In the genomic region with DNA sequence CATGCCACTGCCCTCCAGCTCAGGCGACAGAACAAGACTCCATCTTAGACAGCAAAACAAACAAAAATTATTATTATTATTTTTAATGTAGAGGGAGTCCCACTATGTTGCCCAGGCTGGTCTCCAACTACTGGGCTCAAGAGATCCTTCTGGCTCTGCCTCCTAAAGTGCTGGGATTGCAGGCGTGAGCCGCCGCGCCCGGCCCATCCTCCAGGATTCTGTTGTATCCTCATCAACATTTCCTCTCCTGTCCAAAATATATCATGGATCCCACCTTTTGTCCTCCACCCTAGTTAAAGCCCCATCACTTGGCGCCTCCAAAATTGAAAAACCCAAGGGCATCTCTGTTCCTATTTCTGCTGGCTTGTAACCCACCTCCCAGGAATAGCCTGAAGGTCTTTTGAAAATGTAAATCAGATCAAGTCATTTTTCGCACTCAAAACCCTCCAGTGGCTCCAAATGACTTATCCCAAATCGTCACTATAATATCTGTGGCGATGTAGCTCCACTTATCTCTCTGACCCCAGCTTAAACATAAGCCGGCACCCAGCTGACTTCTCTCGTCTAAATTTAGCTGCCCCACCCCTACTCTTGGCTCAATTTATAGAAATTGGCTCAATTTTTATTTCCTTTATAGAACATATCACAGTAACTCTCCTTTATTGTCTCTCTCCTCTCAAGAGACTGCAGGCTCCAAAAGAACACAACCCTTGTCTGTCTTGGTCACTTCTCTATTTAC, we compare ENCODE assay signal across 9 cellular contexts. TPM values are rescaled to one million over a fixed set of nuclear protein-coding genes. Genes with fewer than 3 reads are reported as not detected.
DNase-seq lines count a peak whose midpoint lies in the region; ATAC-seq and TF ChIP-seq lines count a peak whose summit lies in the region.
"Had no signal": no experiment of that assay in that cellular context is flagged by ENCODE, and none has a peak within 500 bp of the region (broad histone marks: within the 10 kb centered on the region; RNA-seq: fewer than 3 reads in every experiment).

No MANE protein-coding gene starts in this region.

- peak overlapping the region; percentile 68 to 87 (median 69) for H3K9ac ChIP-seq in skeletal muscle tissue (ENCODE audit: low read depth in 1 of 3, low read length in 3 of 3)

- no peaks in the 10 kb centered on the region for H3K27me3 ChIP-seq in skeletal muscle tissue (ENCODE audit: control insufficient read depth in 3 of 3, insufficient read depth in 3 of 3, low read length in 3 of 3)
- H3K27me3 ChIP-seq: MG63 had no signal

- H3K9me3 Mint-ChIP-seq in T-helper 2 cell treated with Interferon-gamma antibody and Interleukin-4, amounts not matched to agents 5 μg/mL and 100 μg/mL, for 36 hours, result peaks cover 3% of the 10 kb centered on the region
- H3K9me3 Mint-ChIP-seq in T-cell (no peaks in the 10 kb centered on the region), glutamatergic neuron (ENCODE audit: unreplicated experiment) (peaks cover 12% of the 10 kb centered on the region)

- H3K9me3 ChIP-seq in skeletal muscle tissue (ENCODE audit: control insufficient read depth in 3 of 3, low read length in 3 of 3), result no peaks in the 10 kb centered on the region
- H3K9me3 ChIP-seq: MG63 had no signal

- peaks cover 9% of the 10 kb centered on the region for H3K36me3 Mint-ChIP-seq in T-helper 2 cell treated with Interferon-gamma antibody and Interleukin-4, amounts not matched to agents 5 μg/mL and 100 μg/mL, for 36 hours (ENCODE audit: low read depth)
- H3K36me3 Mint-ChIP-seq in T-cell, result peaks cover 3% of the 10 kb centered on the region
- H3K36me3 Mint-ChIP-seq in glutamatergic neuron (ENCODE audit: unreplicated experiment), result peaks cover 13% of the 10 kb centered on the region

- H3K36me3 ChIP-seq in skeletal muscle tissue (ENCODE audit: control insufficient read depth in 3 of 3, insufficient read depth in 3 of 3, low read length in 3 of 3), result peaks cover 4 to 8% (median 6%) of the 10 kb centered on the region in 3 donors

- no peak for DNase-seq in T-helper 2 cell treated with Interferon-gamma antibody and Interleukin-4, amounts not matched to agents 5 μg/mL and 100 μg/mL, for 36 hours (ENCODE audit: low spot score)
- DNase-seq in T-helper 2 cell, result no peak
- no peak for DNase-seq in T-cell
- no peak for DNase-seq in glutamatergic neuron
- DNase-seq in kidney tubule cell (ENCODE audit: low spot score), result no peak
- DNase-seq in HuH-7.5 (ENCODE audit: low spot score), result no peak
- DNase-seq: MG63 had no signal

- peak overlapping the region; percentile 1 to 72 (median 23) for H3K4me3 ChIP-seq in skeletal muscle tissue (ENCODE audit: low read length in 3 of 3)

- H3K27me3 Mint-ChIP-seq in T-helper 2 cell treated with Interferon-gamma antibody and Interleukin-4, amounts not matched to agents 5 μg/mL and 100 μg/mL, for 36 hours (ENCODE audit: low read depth), result peaks cover 7% of the 10 kb centered on the region
- no peaks in the 10 kb centered on the region for H3K27me3 Mint-ChIP-seq in T-cell
- peaks cover 8% of the 10 kb centered on the region for H3K27me3 Mint-ChIP-seq in glutamatergic neuron (ENCODE audit: unreplicated experiment)

- peaks cover 37 to 53% (median 48%) of the 10 kb centered on the region in 3 donors for H3K4me1 ChIP-seq in skeletal muscle tissue (ENCODE audit: control insufficient read depth in 3 of 3, insufficient read depth in 3 of 3, low read length in 3 of 3)

- TF ChIP-seq CTCF in glutamatergic neuron (IDR thresholded peaks at IDR 0.05; ENCODE audit: partially characterized antibody, unreplicated experiment), result no peak

- peaks cover 33% of the 10 kb centered on the region for H3K4me1 Mint-ChIP-seq in T-helper 2 cell treated with Interferon-gamma antibody and Interleukin-4, amounts not matched to agents 5 μg/mL and 100 μg/mL, for 36 hours (ENCODE audit: low read depth)
- H3K4me1 Mint-ChIP-seq in T-cell, result peaks cover 54 to 59% (median 57%) of the 10 kb centered on the region in 3 donors
- H3K4me1 Mint-ChIP-seq in glutamatergic neuron (ENCODE audit: low read depth, unreplicated experiment), result no peaks in the 10 kb centered on the region

- CTCF ChIA-PET in T-cell (lab: Charles Lee), result interaction anchor here (0.5 to 4.4 kb wide), 6 partner anchors 8 to 119 kb away, joined by 4 to 42 read pairs (median 8); partner anchors contain the start of gene ZNF865 (in 1 of the 2)

- no peak overlapping the region for H3K27ac Mint-ChIP-seq in T-helper 2 cell treated with Interferon-gamma antibody and Interleukin-4, amounts not matched to agents 5 μg/mL and 100 μg/mL, for 36 hours
- peak overlapping the region; percentile 94 to 95 for H3K27ac Mint-ChIP-seq in T-cell
- H3K27ac Mint-ChIP-seq in glutamatergic neuron (ENCODE audit: unreplicated experiment), result no peak overlapping the region

- ATAC-seq in T-cell (replicated peaks in 1 of 4) (no peak), GM18519 (IDR thresholded peaks at IDR 0.05; ENCODE audit: low FRiP score, unreplicated experiment) (no peak)

- H3K4me3 Mint-ChIP-seq in T-helper 2 cell treated with Interferon-gamma antibody and Interleukin-4, amounts not matched to agents 5 μg/mL and 100 μg/mL, for 36 hours, result peak overlapping the region; percentile 93
- H3K4me3 Mint-ChIP-seq in T-cell, result peak overlapping the region in 1 of 3 donors; percentile 84
- H3K4me3 Mint-ChIP-seq in glutamatergic neuron (ENCODE audit: unreplicated experiment), result peak overlapping the region; percentile 88

- POLR2A ChIA-PET in T-cell (lab: Charles Lee), result interaction anchor here in 1 of 2 donors (0.8 to 1.5 kb wide), 2 partner anchors 10 to 147 kb away, joined by 3 to 13 read pairs; partner anchors contain the start of gene ZNF628

- H3K27ac ChIP-seq in skeletal muscle tissue (ENCODE audit: low read depth, low read length), result peak overlapping the region; percentile 90

RNA-seq across cellular contexts. Expression of gene ZNF784, which starts 1.1 kb away (rescaled TPM):
- total RNA-seq in T-cell (10 to 100 TPM in 2 of 5 donors, 1 to 10 TPM in 3; 7.2 to 13.3 (median 8.2) TPM), glutamatergic neuron (ENCODE audit: unreplicated experiment) (8.4 TPM), skeletal muscle tissue (8.9 TPM)

RNA-seq across cellular contexts. Expression of gene ZNF580, which starts 17.5 kb away (rescaled TPM):
- total RNA-seq in T-cell (100 to 1,000 TPM in 2 of 5 donors, 10 to 100 TPM in 3; 44.6 to 116 (median 94.2) TPM), glutamatergic neuron (ENCODE audit: unreplicated experiment) (43.6 TPM), skeletal muscle tissue (2.1 TPM)

RNA-seq across cellular contexts. Expression of gene ZNF865, which starts 17.9 kb away (rescaled TPM):
- total RNA-seq in T-cell, result 10 to 100 TPM; 16.3 to 29.4 (median 27.3) TPM
- 14.6 TPM for total RNA-seq in glutamatergic neuron (ENCODE audit: unreplicated experiment)
- 1.0 TPM for total RNA-seq in skeletal muscle tissue

RNA-seq across cellular contexts. Expression of gene ZNF581, which starts 20.1 kb away (rescaled TPM):
- total RNA-seq in T-cell (10 to 100 TPM; 26.4 to 38.7 (median 31.9) TPM), glutamatergic neuron (ENCODE audit: unreplicated experiment) (31.0 TPM), skeletal muscle tissue (17.2 TPM)

RNA-seq across cellular contexts. Expression of gene ZNF524, which starts 23.2 kb away (rescaled TPM):
- total RNA-seq in T-cell, result 10 to 100 TPM; 14.9 to 42.2 (median 33.4) TPM
- total RNA-seq in glutamatergic neuron (ENCODE audit: unreplicated experiment), result 6.7 TPM
- 4.7 TPM for total RNA-seq in skeletal muscle tissue

Comparison
In these comparisons a context has a peak if more than half of its experiments do, and no peak if none do; other contexts are left out.
1. H3K27ac Mint-ChIP-seq: peak in T-cell (2 of 2); none in T-helper 2 cell treated with Interferon-gamma antibody and Interleukin-4, amounts not matched to agents 5 μg/mL and 100 μg/mL, for 36 hours (single experiment) and glutamatergic neuron (single experiment).
2. RNA of gene ZNF580, which starts 17.5 kb away (total RNA-seq): 44.6 to 116 TPM in T-cell and 43.6 TPM in glutamatergic neuron (single experiment); 2.1 TPM in skeletal muscle tissue (single experiment); every median in the first group is over 10 times any median in the second.